35 cellular contexts compared by ENCODE assay signal in the genomic region with DNA sequence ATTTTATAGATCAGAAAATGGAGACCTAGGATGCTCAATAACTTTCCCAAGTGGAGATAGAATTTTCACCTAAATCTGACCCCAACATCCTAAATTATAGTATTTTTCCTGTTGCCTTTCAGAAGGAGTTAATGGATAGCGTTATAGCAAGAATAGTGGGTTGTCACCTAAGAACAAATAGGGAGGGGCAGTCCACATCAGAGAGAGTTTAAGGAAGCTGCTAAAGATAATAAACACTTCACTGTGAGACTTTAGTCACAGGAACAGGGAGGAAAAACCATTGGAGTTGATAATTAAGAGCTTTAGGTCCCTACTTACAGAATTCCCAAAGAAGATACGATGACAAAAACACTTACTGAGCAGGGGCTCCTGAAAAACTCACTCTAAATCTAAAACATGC.
"Had no signal": no experiment of that assay in that cellular context is flagged by ENCODE, and none has a peak within 500 bp of the region (broad histone marks: within the 10 kb centered on the region; RNA-seq: fewer than 3 reads in every experiment).

No MANE protein-coding gene starts in this region.

- H3K9me3 ChIP-seq: MG63 had no signal

- H3K27ac ChIP-seq: KMS-11 had no signal

- DNase-seq: Karpas-422, Kasumi-1, MG63, MM.1S, MV-4-11, NCI-H1048, NCI-H1092, NCI-H1092 treated with DMSO at 0.1 percent for 48 hours, NCI-H1105, NCI-H1105 treated with DMSO at 0.1 percent for 48 hours, NCI-H1417, NCI-H1417 treated with DMSO at 0.1 percent for 48 hours, NCI-H1436, NCI-H1436 treated with DMSO at 0.1 percent for 48 hours, NCI-H146, NCI-H1694, NCI-H1694 treated with DMSO at 0.1 percent for 48 hours, NCI-H187, NCI-H187 treated with DMSO at 0.1 percent for 48 hours, NCI-H1930, NCI-H2029, NCI-H2029 treated with DMSO at 0.1 percent for 48 hours, NCI-H2081, NCI-H2081 treated with DMSO at 0.1 percent for 48 hours, NCI-H2107, NCI-H2171, NCI-H2171 treated with DMSO at 0.1 percent for 48 hours, NCI-H2227 treated with DMSO at 0.1 percent for 48 hours, NCI-H226, NCI-H345, NCI-H446, NCI-H446 treated with DMSO at 0.1 percent for 48 hours, NCI-H510A, NCI-H510A treated with DMSO at 0.1 percent for 48 hours had no signal

- H3K27me3 ChIP-seq: MG63 had no signal

- H3K4me3 ChIP-seq: MG63 had no signal

- H3K36me3 ChIP-seq: MG63 had no signal
